8 cellular contexts compared by ENCODE assay signal in the genomic region with DNA sequence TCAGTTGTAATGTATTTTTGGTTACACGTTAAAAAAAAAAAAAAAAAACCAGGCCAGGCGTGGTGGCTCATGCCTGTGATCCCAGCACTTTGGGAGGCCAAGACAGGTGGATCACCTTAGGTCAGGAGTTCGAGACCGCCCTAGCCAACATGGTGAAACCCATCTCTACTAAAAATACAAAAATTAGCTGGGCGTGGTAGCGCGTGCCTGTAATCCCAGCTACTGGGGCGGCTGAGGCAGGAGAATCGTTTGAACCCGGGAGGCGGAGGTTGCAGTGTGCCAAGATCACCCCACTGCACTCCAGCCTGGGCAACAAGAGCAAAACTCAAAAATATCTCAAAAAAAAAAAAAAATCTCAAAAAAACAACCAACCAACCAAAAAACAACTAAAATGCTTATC. TPM values are rescaled to one million over a fixed set of nuclear protein-coding genes. Genes with fewer than 3 reads are reported as not detected.
DNase-seq lines count a peak whose midpoint lies in the region; ATAC-seq, FAIRE-seq and TF ChIP-seq lines count a peak whose summit lies in the region.
"Not testable (repeated sequence)": the region's sequence is repeated elsewhere in the genome, so short reads cannot be mapped to it uniquely, and the experiment has no call there.

No MANE protein-coding gene starts in this region.

- intact Hi-C loops in activated B cell treated with CpG ODN at 0.5 μM for 24 hours (cut with micrococcal nuclease), result loop anchor here (1.0 to 10.0 kb wide), 4 partner anchors 10 to 1709 kb away; a partner anchor contains a TSS
- intact Hi-C loops in esophagus muscularis mucosa (cut with DNase I), result loop anchor here (10.0 kb wide), 1 partner anchor 391 kb away; a partner anchor contains a TSS
- intact Hi-C loops in HepG2 (cut with micrococcal nuclease; ENCODE audit: unreplicated experiment), result loop anchor here (10.0 kb wide), 1 partner anchor 91 kb away; no protein-coding TSS in a partner anchor
- intact Hi-C loops in ovary (cut with DNase I), result loop anchor here in 1 of 4 donors (10.0 kb wide), 1 partner anchor 291 kb away; a partner anchor contains a TSS

- not testable (repeated sequence) for ATAC-seq in CD4-positive, CD25-positive, alpha-beta regulatory T cell (ENCODE audit: low read depth in 2 of 2); activated B cell treated with CpG ODN at 0.5 μM for 24 hours (ENCODE audit: low read depth); HepG2

- peaks cover 84% of the 10 kb centered on the region for H3K79me2 ChIP-seq in HepG2 (ENCODE audit: insufficient read depth, low read length)

- H4K20me1 ChIP-seq in HepG2 (ENCODE audit: insufficient read depth, low read length), result peaks cover 71% of the 10 kb centered on the region

- H3K4me1 Mint-ChIP-seq in CD4-positive, CD25-positive, alpha-beta regulatory T cell, result peaks cover 49 to 77% (median 63%) of the 10 kb centered on the region in 4 donors
- H3K4me1 Mint-ChIP-seq in IgD-negative memory B cell, result peaks cover 51 to 77% (median 64%) of the 10 kb centered on the region in 3 donors
- H3K4me1 Mint-ChIP-seq in activated B cell treated with CpG ODN at 0.5 μM for 24 hours, result peaks cover 78% of the 10 kb centered on the region

- H3K27me3 Mint-ChIP-seq in CD4-positive, CD25-positive, alpha-beta regulatory T cell; IgD-negative memory B cell; activated B cell treated with CpG ODN at 0.5 μM for 24 hours: not testable (repeated sequence)

- H3K36me3 ChIP-seq in CD4-positive, CD25-positive, alpha-beta regulatory T cell (ENCODE audit: control insufficient read depth, insufficient read depth, low read length); esophagus muscularis mucosa; ovary; suprapubic skin: not testable (repeated sequence)
- H3K36me3 ChIP-seq in HepG2 (replicated peaks in 1 of 2; ENCODE audit: control insufficient read depth in 1 of 2, insufficient read depth in 2 of 2, low read length in 2 of 2), result peaks cover 7 to 23% of the 10 kb centered on the region in 2 experiments; a peak in 3 of 5 replicates

- WGBS in esophagus muscularis mucosa, result 67% methylated on average over 11 of the region's 11 CpGs
- 52% methylated on average over 11 of the region's 11 CpGs for WGBS in HepG2 (ENCODE audit: low lambda C conversion rate)
- 77 to 83% (median 82%) methylated on average over 11 of the region's 11 CpGs for WGBS in ovary, 3 donors
- WGBS in suprapubic skin, result 76% methylated on average over 11 of the region's 11 CpGs

- CTCF ChIA-PET in activated B cell treated with CpG ODN at 0.5 μM for 24 hours (lab: Charles Lee); HepG2 (lab: Yijun Ruan, JAX; ENCODE audit: low intra/inter-chr PET ratio, low total read pairs): not testable (repeated sequence)

- not testable (repeated sequence) for FAIRE-seq in HepG2 (lab: Jason Lieb, UNC)

- not testable (repeated sequence) for H3K36me3 Mint-ChIP-seq in CD4-positive, CD25-positive, alpha-beta regulatory T cell; IgD-negative memory B cell
- H3K36me3 Mint-ChIP-seq in activated B cell treated with CpG ODN at 0.5 μM for 24 hours (ENCODE audit: low read depth), result peaks cover 26% of the 10 kb centered on the region

- H3K27me3 ChIP-seq in CD4-positive, CD25-positive, alpha-beta regulatory T cell (ENCODE audit: control insufficient read depth, insufficient read depth, low read length); esophagus muscularis mucosa; HepG2 (ENCODE audit: control insufficient read depth in 1 of 2, insufficient read depth in 2 of 2, low read length in 2 of 2); ovary; suprapubic skin: not testable (repeated sequence)

- POLR2A ChIA-PET in activated B cell treated with CpG ODN at 0.5 μM for 24 hours (lab: Charles Lee) (interaction anchor here (0.7 kb wide), 1 partner anchor 151 kb away, joined by 3 read pairs; no protein-coding TSS in a partner anchor), HepG2 (lab: Yijun Ruan, JAX) (interaction anchor here (2.2 kb wide), 1 partner anchor 51 kb away, joined by 6 read pairs; no protein-coding TSS in a partner anchor)

- TF ChIP-seq EP300 in esophagus muscularis mucosa (IDR thresholded peaks at IDR 0.05); HepG2 (IDR thresholded peaks at IDR 0.05; ENCODE audit: low read depth in 2 of 2, low read length in 2 of 2); HepG2 (CRISPR knock-in tag; IDR thresholded peaks at IDR 0.05; ENCODE audit: borderline replicate concordance); ovary (IDR thresholded peaks at IDR 0.05); suprapubic skin (IDR thresholded peaks at IDR 0.05): not testable (repeated sequence)

- H3K4me1 ChIP-seq in CD4-positive, CD25-positive, alpha-beta regulatory T cell (ENCODE audit: control insufficient read depth, insufficient read depth, low read length, poor library complexity, severe bottlenecking), result peaks cover 74% of the 10 kb centered on the region
- peaks cover 54 to 61% (median 55%) of the 10 kb centered on the region in 4 donors for H3K4me1 ChIP-seq in esophagus muscularis mucosa
- peaks cover 69% of the 10 kb centered on the region for H3K4me1 ChIP-seq in HepG2 (ENCODE audit: insufficient read depth, low read length)
- H3K4me1 ChIP-seq in ovary (ENCODE audit: insufficient read depth), result not testable (repeated sequence)
- H3K4me1 ChIP-seq in suprapubic skin, result peaks cover 66% of the 10 kb centered on the region

- H3K4me3 ChIP-seq in CD4-positive, CD25-positive, alpha-beta regulatory T cell (ENCODE audit: low read depth, low read length), result peak overlapping the region; percentile 100
- H3K4me3 ChIP-seq in astrocyte of the cerebellum (ENCODE audit: low read depth, low read length), result peak overlapping the region; percentile 98
- H3K4me3 ChIP-seq in esophagus muscularis mucosa, result peak overlapping the region; percentile 72 to 99 (median 92)
- H3K4me3 ChIP-seq in HepG2 (replicated peaks in 1 of 3; ENCODE audit: insufficient read depth in 1 of 3, low read depth in 2 of 3, low read length in 3 of 3), result peak overlapping the region; percentile 96 to 99 (median 97)
- peak overlapping the region; percentile 97 for H3K4me3 ChIP-seq in ovary
- peak overlapping the region; percentile 92 for H3K4me3 ChIP-seq in suprapubic skin

- not testable (repeated sequence) for H3K9me3 Mint-ChIP-seq in CD4-positive, CD25-positive, alpha-beta regulatory T cell; IgD-negative memory B cell; activated B cell treated with CpG ODN at 0.5 μM for 24 hours

- peak overlapping the region; percentile 59 to 93 (median 77) for H3K27ac Mint-ChIP-seq in CD4-positive, CD25-positive, alpha-beta regulatory T cell
- peak overlapping the region in 2 of 3 donors; percentile 23 to 97 for H3K27ac Mint-ChIP-seq in IgD-negative memory B cell
- not testable (repeated sequence) for H3K27ac Mint-ChIP-seq in activated B cell treated with CpG ODN at 0.5 μM for 24 hours

- peak overlapping the region; percentile 93 for H3K9ac ChIP-seq in HepG2 (ENCODE audit: insufficient read depth, low read depth, low read length)

- TF ChIP-seq CTCF in activated B cell treated with CpG ODN at 0.5 μM for 24 hours (IDR thresholded peaks at IDR 0.05); astrocyte of the cerebellum (IDR thresholded peaks at IDR 0.05; ENCODE audit: low read depth, low read length, missing control alignments); esophagus muscularis mucosa (IDR thresholded peaks at IDR 0.05); HepG2 (CRISPR knock-in tag; IDR thresholded peaks at IDR 0.05); ovary (IDR thresholded peaks at IDR 0.05); suprapubic skin (IDR thresholded peaks at IDR 0.05): not testable (repeated sequence)

- not testable (repeated sequence) for TF ChIP-seq RAD21 in HepG2 (CRISPR knock-in tag; IDR thresholded peaks at IDR 0.05)

- H3K27ac ChIP-seq in CD4-positive, CD25-positive, alpha-beta regulatory T cell (ENCODE audit: insufficient read depth, low read length, poor library complexity, severe bottlenecking), result peak overlapping the region; percentile 49
- peak overlapping the region; percentile 96 to 100 (median 99) for H3K27ac ChIP-seq in esophagus muscularis mucosa (replicated peaks in 1 of 4)
- not testable (repeated sequence) for H3K27ac ChIP-seq in HepG2 (ENCODE audit: extremely low read length, insufficient read depth, low read length); ovary; suprapubic skin

- DNase-seq in CD4-positive, CD25-positive, alpha-beta regulatory T cell; activated B cell treated with CpG ODN at 0.5 μM for 24 hours; astrocyte of the cerebellum (ENCODE audit: low read depth); esophagus muscularis mucosa (ENCODE audit: extremely low spot score); HepG2 (ENCODE audit: low spot score); ovary; suprapubic skin (ENCODE audit: low spot score in 2 of 2): not testable (repeated sequence)

- BruUV-seq in HepG2 (replicated peaks; lab: Mats Ljungman, UMichigan), result not testable (repeated sequence)

- peak overlapping the region; percentile 96 to 99 (median 98) for H3K4me3 Mint-ChIP-seq in CD4-positive, CD25-positive, alpha-beta regulatory T cell
- H3K4me3 Mint-ChIP-seq in IgD-negative memory B cell, result peak overlapping the region in 3 of 4 donors; percentile 79 to 100 (median 99)
- peak overlapping the region; percentile 96 for H3K4me3 Mint-ChIP-seq in activated B cell treated with CpG ODN at 0.5 μM for 24 hours

- H2AFZ ChIP-seq in HepG2 (ENCODE audit: low read length), result not testable (repeated sequence)

- TF ChIP-seq POLR2A in esophagus muscularis mucosa (IDR thresholded peaks at IDR 0.05; ENCODE audit: low read depth); HepG2 (IDR thresholded peaks at IDR 0.05; ENCODE audit: insufficient read depth in 1 of 2, low read depth in 2 of 2, low read length in 2 of 2); ovary (IDR thresholded peaks at IDR 0.05); suprapubic skin (IDR thresholded peaks at IDR 0.05): not testable (repeated sequence)

- H3K9me3 ChIP-seq in CD4-positive, CD25-positive, alpha-beta regulatory T cell (ENCODE audit: control insufficient read depth in 2 of 2, low read length in 2 of 2); esophagus muscularis mucosa; HepG2 (ENCODE audit: low read length); ovary; suprapubic skin: not testable (repeated sequence)

- H3K4me2 ChIP-seq in HepG2 (ENCODE audit: low read depth, low read length), result peak overlapping the region; percentile 75

- in situ Hi-C loops in astrocyte of the cerebellum (cut with HindIII; ENCODE audit: low sequenced_read_pairs); HepG2 (cut with HindIII; ENCODE audit: extremely low pct_ligation_motif_present, low pct_unique_long_range_greater_than_20kb): not testable (repeated sequence)

RNA-seq across cellular contexts. Expression of a gene that starts 2.8 kb away (rescaled TPM):
- 69.0 TPM for total RNA-seq in CD4-positive, CD25-positive, alpha-beta regulatory T cell
- polyA plus RNA-seq in CD4-positive, CD25-positive, alpha-beta regulatory T cell, result 10 to 100 TPM; 20.9 to 31.9 (median 24.6) TPM
- polyA plus RNA-seq in IgD-negative memory B cell (24.6 TPM), HepG2 (2011; rRNA removed) (24.2 and 34.3 TPM in 2 replicates), ovary (10 to 100 TPM; 29.0 to 43.6 TPM)
- total RNA-seq in activated B cell treated with CpG ODN at 0.5 μM for 24 hours (44.2 and 45.0 TPM in 2 replicates), esophagus muscularis mucosa (100 to 1,000 TPM; 253 to 317 (median 298) TPM), HepG2 (2016; rRNA removed; fragmentation: Illumina TruSeq; extraction: Trizol) (133 and 183 TPM in 2 replicates), ovary (10 to 100 TPM; 56.6 to 95.8 (median 64.6) TPM), suprapubic skin (100 to 1,000 TPM in 1 of 4 donors, 10 to 100 TPM in 3; 69.6 to 104 (median 75.2) TPM)
- 11.5 and 13.3 TPM in 2 replicates for total RNA-seq in HepG2 (2016; cell fraction: cytosol; rRNA removed; fragmentation: Illumina TruSeq; extraction: Trizol; ENCODE audit: low read depth)
- total RNA-seq in HepG2 (2016; cell fraction: insoluble cytoplasmic fraction; rRNA removed; fragmentation: Illumina TruSeq; extraction: Trizol), result 132 and 189 TPM in 2 replicates
- total RNA-seq in HepG2 (2016; cell fraction: membrane; rRNA removed; fragmentation: Illumina TruSeq; extraction: Trizol), result 48.9 and 50.9 TPM in 2 replicates
- 95.3 and 101 TPM in 2 replicates for total RNA-seq in HepG2 (2016; cell fraction: nucleus; rRNA removed; fragmentation: Illumina TruSeq; extraction: Trizol)
- 14.2 and 19.7 TPM in 2 replicates for polyA plus RNA-seq in HepG2 (2011; cell fraction: cytosol; rRNA removed)
- polyA plus RNA-seq in HepG2 (2011; cell fraction: nucleus; rRNA removed), result 12.9 and 14.3 TPM in 2 replicates
- 54.5 and 69.7 TPM in 2 replicates for polyA plus RNA-seq in HepG2 (2012)
- 2.3 and 2.6 TPM in 2 replicates for polyA plus RNA-seq in HepG2 (2016; cell fraction: cytosol; fragmentation: Illumina TruSeq; extraction: Trizol; ENCODE audit: low read depth)
- polyA plus RNA-seq in HepG2 (2016; cell fraction: insoluble cytoplasmic fraction; fragmentation: Illumina TruSeq; extraction: Trizol; ENCODE audit: low read depth), result 124 and 134 TPM in 2 replicates
- polyA plus RNA-seq in HepG2 (2016; cell fraction: membrane; fragmentation: Illumina TruSeq; extraction: Trizol; ENCODE audit: low read depth), result 13.6 and 14.9 TPM in 2 replicates
- polyA plus RNA-seq in HepG2 (2016; cell fraction: nucleus; fragmentation: Illumina TruSeq; extraction: Trizol; ENCODE audit: insufficient read depth, low read depth), result 84.5 and 87.7 TPM in 2 replicates
- polyA minus RNA-seq in HepG2 (2011; rRNA and poly(A)+ RNA removed; ENCODE audit: low replicate concordance), result 16.9 and 19.8 TPM in 2 replicates
- 67.3 and 71.1 TPM in 2 replicates for polyA minus RNA-seq in HepG2 (2011; cell fraction: cytosol; rRNA and poly(A)+ RNA removed)
- 84.4 and 86.4 TPM in 2 replicates for polyA minus RNA-seq in HepG2 (2011; cell fraction: nucleus; rRNA and poly(A)+ RNA removed)
